1 cellular context compared by ENCODE assay signal in genomic region chr21:44199448-44199847, GRCh38.
TF ChIP-seq lines count a peak whose summit lies in the region.

No MANE protein-coding gene starts in this region.

TF ChIP-seq in H1, 55 proteins besides CTCF, POLR2A, EP300 and RAD21:
- TF ChIP-seq ATF3 (IDR thresholded peaks at IDR 0.05; ENCODE audit: insufficient read depth, low read depth, low read length) (no peak), HDAC2 (IDR thresholded peaks at IDR 0.05; ENCODE audit: borderline replicate concordance in 1 of 2, low read depth in 2 of 2, low read length in 2 of 2) (no peak), TCF12 (IDR thresholded peaks at IDR 0.05; ENCODE audit: low read depth, low read length) (0 out of 2 replicates have a peak, but pooled peaks have one; percentile 57), SP1 (IDR thresholded peaks at IDR 0.05; ENCODE audit: low read depth, low read length) (0 out of 2 replicates have a peak, but pooled peaks have one; percentile 39), E2F6 (IDR thresholded peaks at IDR 0.05) (peak; percentile 68), EGR1 (IDR thresholded peaks at IDR 0.05; ENCODE audit: borderline replicate concordance, low read depth, low read length) (peak; percentile 53; the same call in 1 of the 2 replicates), FOSL1 (IDR thresholded peaks at IDR 0.05; ENCODE audit: insufficient read depth, low read depth, low read length) (no peak), YY1 (IDR thresholded peaks at IDR 0.05; ENCODE audit: low read depth, low read length) (peak; percentile 93), MAX (IDR thresholded peaks at IDR 0.05) (peak; percentile 89), SIN3A (conservative IDR thresholded peaks at IDR 0.05 in 1 of 2, IDR thresholded peaks at IDR 0.05 in 1 of 2; ENCODE audit: low read depth in 1 of 2, low read length in 2 of 2) (no peak)
